1 cellular context compared by ENCODE assay signal in genomic region chr18:79912409-79912991, GRCh38.
TF ChIP-seq lines count a peak whose summit lies in the region.

No MANE protein-coding gene starts in this region.

TF ChIP-seq in IMR-90, 13 proteins besides CTCF, POLR2A, EP300 and RAD21:
- 0 out of 2 replicates have a peak, but pooled peaks have one; percentile 14 for TF ChIP-seq USF2 (IDR thresholded peaks at IDR 0.05; ENCODE audit: low read depth, low read length)
- TF ChIP-seq BHLHE40 (IDR thresholded peaks at IDR 0.05; ENCODE audit: low read depth, low read length) = no peak
